Comparison of ENCODE assay signal across 24 cellular contexts in the genomic region with DNA sequence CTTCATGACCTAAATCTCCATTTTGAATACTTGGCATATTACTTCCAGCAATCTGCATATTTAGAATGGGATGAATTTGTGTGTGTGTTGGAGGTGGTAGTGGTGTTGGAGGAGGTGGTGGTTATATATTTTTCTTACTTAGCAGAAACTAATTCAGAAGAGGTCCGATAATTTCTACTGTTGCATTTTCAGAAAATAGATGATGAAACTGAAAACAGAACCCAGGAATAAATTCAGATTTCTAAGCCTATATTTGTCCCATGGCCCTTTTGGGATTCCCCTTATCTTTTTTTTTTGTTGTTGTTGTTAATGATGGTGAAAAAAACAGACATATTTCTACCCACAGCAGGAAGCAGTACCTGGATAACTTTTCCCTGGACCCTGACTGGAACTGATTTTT.
"Had no signal": no experiment of that assay in that cellular context is flagged by ENCODE, and none has a peak within 500 bp of the region (broad histone marks: within the 10 kb centered on the region; RNA-seq: fewer than 3 reads in every experiment).

No MANE protein-coding gene starts in this region.

- H3K4me1 ChIP-seq: Peyer's patch had no signal

- DNase-seq: IMR-90, Kasumi-1, KG1, MV-4-11, NCI-H1048, NCI-H1105, NCI-H1417, NCI-H1436 treated with DMSO at 0.1 percent for 48 hours, NCI-H1694, NCI-H187 treated with DMSO at 0.1 percent for 48 hours, NCI-H2029 treated with DMSO at 0.1 percent for 48 hours, NCI-H2171 treated with DMSO at 0.1 percent for 48 hours, NCI-H345, NCI-H446 treated with DMSO at 0.1 percent for 48 hours, NCI-H510A treated with DMSO at 0.1 percent for 48 hours, NCI-H526, NCI-H748 treated with DMSO at 0.1 percent for 48 hours, PC-9, Peyer's patch, SHP77 treated with DMSO at 0.1 percent for 48 hours, SJCRH30 had no signal

- H3K4me3 ChIP-seq: PC-9, Peyer's patch, SJCRH30 had no signal

- H3K4me2 ChIP-seq: PC-9 had no signal

- H3K9me3 ChIP-seq: Peyer's patch, SJCRH30 had no signal

- H3K27ac ChIP-seq: PC-9, Peyer's patch, SJCRH30 had no signal

- H2AFZ ChIP-seq: PC-9 had no signal

- H3K36me3 ChIP-seq: Peyer's patch, SJCRH30 had no signal

- ATAC-seq: HepG2, Right ventricle myocardium inferior, SK-N-SH treated with all-trans-retinoic acid at 6 μM for 48 hours had no signal

- H3K27me3 ChIP-seq: Peyer's patch, SJCRH30 had no signal
